Comparison of ENCODE assay signal across 7 cellular contexts in the genomic region with DNA sequence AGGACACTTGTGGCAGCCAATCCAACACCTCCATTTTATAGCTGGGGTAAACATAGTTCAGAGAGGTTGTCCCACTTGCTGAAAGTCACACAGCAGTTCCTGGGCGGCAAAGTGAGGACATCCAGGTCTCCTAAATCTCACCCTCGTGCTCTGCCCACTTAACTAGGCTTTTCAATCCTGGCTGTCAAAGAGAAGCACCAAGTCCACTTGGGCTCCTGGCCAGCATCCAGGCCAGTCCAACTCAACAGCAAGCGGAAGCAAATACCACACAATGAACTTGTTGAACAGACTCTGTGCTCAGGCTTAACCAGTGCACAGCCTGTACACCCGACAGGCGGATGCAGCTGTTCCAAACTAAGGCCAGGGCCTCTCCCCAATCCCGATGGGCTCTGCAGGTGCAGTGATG.
DNase-seq lines count a peak whose midpoint lies in the region; ATAC-seq and TF ChIP-seq lines count a peak whose summit lies in the region.
"Not testable (repeated sequence)": the region's sequence is repeated elsewhere in the genome, so short reads cannot be mapped to it uniquely, and the experiment has no call there.

No MANE protein-coding gene starts in this region.

- peaks cover 39% of the 10 kb centered on the region for H3K36me3 ChIP-seq in DOHH2 (ENCODE audit: control insufficient read depth, low read length)
- not testable (repeated sequence) for H3K36me3 ChIP-seq in SU-DHL-6 (ENCODE audit: low read length); left lung

- H3K4me3 ChIP-seq in DOHH2 (ENCODE audit: low read length); SU-DHL-6 (ENCODE audit: insufficient read depth, low read length, poor library complexity, severe bottlenecking); left lung: not testable (repeated sequence)

- H3K9me3 Mint-ChIP-seq in activated CD8-positive, alpha-beta memory T cell treated with anti-CD3 and anti-CD28 coated beads, Interleukin-2, amount 10 ng/mL, durations not matched to agents 7 days and 5 days (ENCODE audit: low read depth); activated naive CD8-positive, alpha-beta T cell treated with anti-CD3 and anti-CD28 coated beads, Interleukin-2, amount 10 ng/mL, durations not matched to agents 7 days and 5 days; osteocyte (ENCODE audit: unreplicated experiment): not testable (repeated sequence)

- not testable (repeated sequence) for H3K9me2 ChIP-seq in DOHH2 (replicated peaks; ENCODE audit: control insufficient read depth, low read length); SU-DHL-6 (replicated peaks; ENCODE audit: insufficient read depth, low read length)

- peak overlapping the region; percentile 85 for H3K27ac Mint-ChIP-seq in activated CD8-positive, alpha-beta memory T cell treated with anti-CD3 and anti-CD28 coated beads, Interleukin-2, amount 10 ng/mL, durations not matched to agents 7 days and 5 days
- H3K27ac Mint-ChIP-seq in activated naive CD8-positive, alpha-beta T cell treated with anti-CD3 and anti-CD28 coated beads, Interleukin-2, amount 10 ng/mL, durations not matched to agents 7 days and 5 days = peak overlapping the region; percentile 96
- not testable (repeated sequence) for H3K27ac Mint-ChIP-seq in osteocyte (ENCODE audit: unreplicated experiment)

- H3K27ac ChIP-seq in DOHH2 (ENCODE audit: low read depth, low read length); left lung: not testable (repeated sequence)
- H3K27ac ChIP-seq in SU-DHL-6 (ENCODE audit: low read depth, low read length) = peak overlapping the region; percentile 86

- not testable (repeated sequence) for H3F3A ChIP-seq in DOHH2 (ENCODE audit: control insufficient read depth, insufficient read depth)
- H3F3A ChIP-seq in SU-DHL-6 (ENCODE audit: insufficient read depth) = peaks cover 25% of the 10 kb centered on the region

- CTCF ChIA-PET in activated CD8-positive, alpha-beta memory T cell treated with anti-CD3 and anti-CD28 coated beads, Interleukin-2, amount 10 ng/mL, durations not matched to agents 7 days and 5 days (lab: Charles Lee) = not testable (repeated sequence)

- not testable (repeated sequence) for H2AFZ ChIP-seq in SU-DHL-6 (ENCODE audit: low read depth, low read length, severe bottlenecking)

- not testable (repeated sequence) for TF ChIP-seq CTCF in DOHH2 (IDR thresholded peaks at IDR 0.05; ENCODE audit: low read depth, low read length, poor library complexity, severe bottlenecking); SU-DHL-6 (IDR thresholded peaks at IDR 0.05; ENCODE audit: insufficient read depth, low read length, poor library complexity, severe bottlenecking); left lung (IDR thresholded peaks at IDR 0.05); osteocyte (IDR thresholded peaks at IDR 0.05)

- H3K9ac ChIP-seq in SU-DHL-6 (ENCODE audit: low read length) = peak overlapping the region; percentile 45; the same call in 1 of the 2 replicates

- H3K27me3 Mint-ChIP-seq in activated CD8-positive, alpha-beta memory T cell treated with anti-CD3 and anti-CD28 coated beads, Interleukin-2, amount 10 ng/mL, durations not matched to agents 7 days and 5 days; activated naive CD8-positive, alpha-beta T cell treated with anti-CD3 and anti-CD28 coated beads, Interleukin-2, amount 10 ng/mL, durations not matched to agents 7 days and 5 days; osteocyte (ENCODE audit: unreplicated experiment): not testable (repeated sequence)

- H4K20me1 ChIP-seq in DOHH2 (ENCODE audit: control insufficient read depth, insufficient read depth, low read depth, low read length) = peaks cover 12% of the 10 kb centered on the region
- H4K20me1 ChIP-seq in SU-DHL-6 (ENCODE audit: low read depth, low read length) = not testable (repeated sequence)

- H3K4me1 ChIP-seq in DOHH2 (ENCODE audit: control insufficient read depth, low read length) (peaks cover 73% of the 10 kb centered on the region), left lung (peaks cover 0 to 19% of the 10 kb centered on the region in 2 donors)

- H3K4me2 ChIP-seq in DOHH2 (ENCODE audit: low read length) = peak overlapping the region; percentile 52
- H3K4me2 ChIP-seq in SU-DHL-6 (ENCODE audit: low read depth, low read length, poor library complexity, severe bottlenecking) = peak overlapping the region; percentile 68

- H3K9me3 ChIP-seq in DOHH2 (ENCODE audit: control insufficient read depth, insufficient read depth, low read length); SU-DHL-6 (ENCODE audit: insufficient read depth, low read length); left lung: not testable (repeated sequence)

- H3K27me3 ChIP-seq in DOHH2 (ENCODE audit: control insufficient read depth, low read length); SU-DHL-6 (ENCODE audit: low read length); left lung: not testable (repeated sequence)

- POLR2A ChIA-PET in activated naive CD8-positive, alpha-beta T cell treated with anti-CD3 and anti-CD28 coated beads, Interleukin-2, amount 10 ng/mL, durations not matched to agents 7 days and 5 days (lab: Charles Lee) = interaction anchor here (0.6 kb wide), 1 partner anchor 154 kb away, joined by 3 read pairs; no protein-coding TSS in a partner anchor

- peaks cover 91% of the 10 kb centered on the region for H3K79me2 ChIP-seq in DOHH2 (ENCODE audit: control insufficient read depth, low read length)
- H3K79me2 ChIP-seq in SU-DHL-6 (ENCODE audit: insufficient read depth, low read length) = peaks cover 79% of the 10 kb centered on the region

- H3K4me1 Mint-ChIP-seq in activated CD8-positive, alpha-beta memory T cell treated with anti-CD3 and anti-CD28 coated beads, Interleukin-2, amount 10 ng/mL, durations not matched to agents 7 days and 5 days = peaks cover 65% of the 10 kb centered on the region
- peaks cover 27% of the 10 kb centered on the region for H3K4me1 Mint-ChIP-seq in activated naive CD8-positive, alpha-beta T cell treated with anti-CD3 and anti-CD28 coated beads, Interleukin-2, amount 10 ng/mL, durations not matched to agents 7 days and 5 days
- peaks cover 27% of the 10 kb centered on the region for H3K4me1 Mint-ChIP-seq in osteocyte (ENCODE audit: unreplicated experiment)

- not testable (repeated sequence) for ATAC-seq in activated CD8-positive, alpha-beta memory T cell treated with anti-CD3 and anti-CD28 coated beads, Interleukin-2, amount 10 ng/mL, durations not matched to agents 7 days and 5 days; activated naive CD8-positive, alpha-beta T cell treated with anti-CD3 and anti-CD28 coated beads, Interleukin-2, amount 10 ng/mL, durations not matched to agents 7 days and 5 days (ENCODE audit: low read depth)
- peak; percentile 72 for ATAC-seq in left lung

- peaks cover 13% of the 10 kb centered on the region for H3K36me3 Mint-ChIP-seq in activated CD8-positive, alpha-beta memory T cell treated with anti-CD3 and anti-CD28 coated beads, Interleukin-2, amount 10 ng/mL, durations not matched to agents 7 days and 5 days
- H3K36me3 Mint-ChIP-seq in activated naive CD8-positive, alpha-beta T cell treated with anti-CD3 and anti-CD28 coated beads, Interleukin-2, amount 10 ng/mL, durations not matched to agents 7 days and 5 days; osteocyte (ENCODE audit: unreplicated experiment): not testable (repeated sequence)

- not testable (repeated sequence) for DNase-seq in activated CD8-positive, alpha-beta memory T cell treated with anti-CD3 and anti-CD28 coated beads, Interleukin-2, amount 10 ng/mL, durations not matched to agents 7 days and 5 days; activated naive CD8-positive, alpha-beta T cell treated with anti-CD3 and anti-CD28 coated beads, Interleukin-2, amount 10 ng/mL, durations not matched to agents 7 days and 5 days; left lung
- peak; percentile 59 for DNase-seq in foreskin melanocyte
- peak; percentile 23 for DNase-seq in osteocyte (ENCODE audit: extremely low spot score, unreplicated experiment)

- intact Hi-C loops in left lung (cut with DNase I) = not testable (repeated sequence)

- H3K4me3 Mint-ChIP-seq in activated CD8-positive, alpha-beta memory T cell treated with anti-CD3 and anti-CD28 coated beads, Interleukin-2, amount 10 ng/mL, durations not matched to agents 7 days and 5 days; activated naive CD8-positive, alpha-beta T cell treated with anti-CD3 and anti-CD28 coated beads, Interleukin-2, amount 10 ng/mL, durations not matched to agents 7 days and 5 days; osteocyte (ENCODE audit: unreplicated experiment): not testable (repeated sequence)
